ENCODE assay signal across 8 cellular contexts in the genomic region with DNA sequence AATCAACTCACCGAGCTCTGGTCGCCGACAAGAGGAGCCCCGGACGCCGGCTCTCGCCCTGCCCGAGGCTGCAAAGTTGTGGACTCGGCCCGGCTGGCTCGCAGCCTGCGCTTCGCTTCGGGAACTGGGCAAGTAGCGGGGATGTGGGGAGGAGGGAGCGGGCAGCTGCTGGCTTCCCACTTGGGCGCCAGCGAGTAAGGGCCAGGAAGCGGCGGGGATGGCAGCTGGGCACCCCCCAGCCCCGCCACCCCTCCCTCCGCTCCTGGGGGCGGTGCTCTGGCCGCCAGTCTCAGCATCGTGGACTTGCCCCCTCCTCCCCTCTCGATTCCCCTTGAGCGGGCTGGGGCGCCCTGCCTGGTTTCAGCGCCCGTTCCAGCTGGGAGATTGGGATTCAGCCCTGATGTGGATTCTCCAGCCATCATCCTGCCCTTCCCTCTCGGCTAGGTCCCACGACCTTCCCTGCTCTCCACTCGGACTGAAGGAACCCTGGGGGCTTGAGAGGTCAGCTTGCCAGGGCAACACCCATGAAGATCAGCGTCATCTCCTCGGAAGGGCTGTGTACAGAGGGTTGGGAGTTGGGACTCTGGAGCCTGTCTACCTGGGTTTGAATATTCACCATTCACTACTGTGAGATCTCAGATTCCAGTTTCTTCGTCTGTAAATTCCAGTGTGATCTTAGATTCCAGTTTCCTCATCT. TPM values are rescaled to one million over a fixed set of nuclear protein-coding genes. Genes with fewer than 3 reads are reported as not detected.
DNase-seq lines count a peak whose midpoint lies in the region; ATAC-seq and TF ChIP-seq lines count a peak whose summit lies in the region.

TSS of gene ZDHHC22 (minus strand) at position 200 of the 697 bp plus-strand sequence. CDS start 2,053 bp downstream, outside the sequence.

- H3K9ac ChIP-seq in BLaER1 (no peak within 1 kb of the TSS), MM.1S (ENCODE audit: low read length) (no peak within 1 kb of the TSS)

- H3F3A ChIP-seq in MM.1S (ENCODE audit: insufficient read depth, low read length), result no peaks in the 10 kb centered on the region

- peak within 1 kb of the TSS; percentile 99 for H3K4me2 ChIP-seq in BLaER1
- no peak within 1 kb of the TSS for H3K4me2 ChIP-seq in MM.1S (ENCODE audit: low read depth, low read length)

- H3K79me2 ChIP-seq in MM.1S (ENCODE audit: low read length), result no peaks in the 10 kb centered on the region

- no peaks in the 10 kb centered on the region for H3K9me3 Mint-ChIP-seq in naive thymus-derived CD8-positive, alpha-beta T cell

- POLR2A ChIA-PET in naive thymus-derived CD8-positive, alpha-beta T cell (lab: Charles Lee), result no interaction called here

- TF ChIP-seq CTCF in MM.1S (IDR thresholded peaks at IDR 0.05; ENCODE audit: low read length), result no peak

- peak within 1 kb of the TSS; percentile 69 for H3K4me3 ChIP-seq in BLaER1
- no peak within 1 kb of the TSS for H3K4me3 ChIP-seq in MM.1S (ENCODE audit: low read length)

- no peak within 1 kb of the TSS for H2AFZ ChIP-seq in MM.1S (ENCODE audit: low read length)

- peaks cover 14 to 25% (median 19%) of the 10 kb centered on the region in 4 donors for H3K4me1 Mint-ChIP-seq in naive thymus-derived CD8-positive, alpha-beta T cell

- H3K4me3 Mint-ChIP-seq in naive thymus-derived CD8-positive, alpha-beta T cell, result peak within 1 kb of the TSS in 9 of 10 donors; percentile 44 to 73 (median 67)

- DNase-seq in NCI-H1417 (lab: John Stamatoyannopoulos, UW) (peak in 2 of 3 experiments; percentile 86 to 90), cerebellar cortex (ENCODE audit: low spot score) (peak; percentile 38), GOT3 (lab: John Stamatoyannopoulos, UW) (no peak), NCI-H187 (lab: John Stamatoyannopoulos, UW) (no peak), MM.1S (no peak)
- DNase-seq in naive thymus-derived CD8-positive, alpha-beta T cell, result no peak

- peak within 1 kb of the TSS in 1 of 10 donors; percentile 26 for H3K27ac Mint-ChIP-seq in naive thymus-derived CD8-positive, alpha-beta T cell

- H3K9me3 ChIP-seq in BLaER1, result no peaks in the 10 kb centered on the region
- no peaks in the 10 kb centered on the region for H3K9me3 ChIP-seq in MM.1S (replicated peaks; ENCODE audit: insufficient read depth, low read length)

- H3K4me1 ChIP-seq in BLaER1 (peaks cover 28% of the 10 kb centered on the region), MM.1S (ENCODE audit: low read length) (no peaks in the 10 kb centered on the region)

- H3K36me3 Mint-ChIP-seq in naive thymus-derived CD8-positive, alpha-beta T cell, result peaks cover 0 to 5% (median 0%) of the 10 kb centered on the region in 3 donors

- no peak for ATAC-seq in naive thymus-derived CD8-positive, alpha-beta T cell
- no peak for ATAC-seq in GM21423 (IDR thresholded peaks at IDR 0.05; ENCODE audit: unreplicated experiment)

- H4K20me1 ChIP-seq in BLaER1, result peaks cover 54% of the 10 kb centered on the region
- H4K20me1 ChIP-seq in MM.1S (ENCODE audit: insufficient read depth, low read length), result no peaks in the 10 kb centered on the region

- H3K27me3 Mint-ChIP-seq in naive thymus-derived CD8-positive, alpha-beta T cell, result peaks cover 45 to 91% (median 68%) of the 10 kb centered on the region in 5 donors

- H3K27ac ChIP-seq in BLaER1, result no peak within 1 kb of the TSS
- no peak within 1 kb of the TSS for H3K27ac ChIP-seq in MM.1S (ENCODE audit: low read length)

- H3K27me3 ChIP-seq in BLaER1, result peaks cover 97% of the 10 kb centered on the region
- H3K27me3 ChIP-seq in MM.1S (replicated peaks; ENCODE audit: insufficient read depth, low read length), result peaks cover 23% of the 10 kb centered on the region

- H3K36me3 ChIP-seq in BLaER1 (no peaks in the 10 kb centered on the region), MM.1S (replicated peaks; ENCODE audit: insufficient read depth, low read length) (no peaks in the 10 kb centered on the region)

- H3K9me2 ChIP-seq in MM.1S (replicated peaks; ENCODE audit: insufficient read depth, low read length), result no peaks in the 10 kb centered on the region

RNA-seq across cellular contexts. Expression of gene ZDHHC22, which starts in this region (rescaled TPM):
- not detected for total RNA-seq in naive thymus-derived CD8-positive, alpha-beta T cell
- polyA plus RNA-seq in naive thymus-derived CD8-positive, alpha-beta T cell, result not detected

Comparison
In these comparisons a context has a peak if more than half of its experiments do, and no peak if none do; other contexts are left out.
1. DNase-seq: peak in NCI-H1417 (2 of 3) and cerebellar cortex (single experiment); none in naive thymus-derived CD8-positive, alpha-beta T cell (0 of 10), GOT3 (single experiment), NCI-H187 (0 of 2) and MM.1S (single experiment).